22 cellular contexts compared by ENCODE assay signal in the genomic region with DNA sequence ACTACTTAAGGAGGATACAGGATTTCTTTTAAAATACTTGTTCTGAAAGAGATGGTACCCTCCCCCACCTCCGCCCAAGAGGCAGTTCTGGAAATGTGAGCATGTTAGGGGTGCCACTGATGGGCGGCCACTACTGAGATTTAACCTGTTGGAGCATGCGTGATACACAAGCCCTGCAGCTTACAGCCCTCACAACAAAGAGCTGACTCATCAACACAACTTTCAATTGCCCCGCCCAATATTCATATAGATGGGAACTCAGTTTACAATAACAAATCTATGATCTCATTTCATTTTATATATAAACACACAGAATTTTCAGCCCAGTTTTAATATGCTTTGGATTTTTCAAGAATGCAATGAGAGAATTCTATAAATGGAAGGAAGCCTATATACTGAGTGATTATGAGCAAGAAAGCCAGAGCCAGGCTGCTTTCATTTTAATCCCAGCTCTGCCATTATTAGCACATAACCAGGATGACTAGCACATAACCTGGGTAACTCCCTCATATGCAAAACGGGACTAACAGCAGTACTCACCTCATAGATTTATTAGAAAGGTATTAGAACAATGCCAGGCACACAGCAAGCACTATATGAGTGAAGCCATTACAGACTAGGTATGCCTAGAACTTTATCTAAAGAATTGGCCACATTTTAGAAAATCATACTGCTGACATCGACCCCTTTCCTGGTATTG. TPM values are rescaled to one million over a fixed set of nuclear protein-coding genes. Genes with fewer than 3 reads are reported as not detected.
A peak's percentile ranks its signal among the peaks of the same experiment; 100 is the strongest.
DNase-seq lines count a peak whose midpoint lies in the region; ATAC-seq and TF ChIP-seq lines count a peak whose summit lies in the region.
"Had no signal": no experiment of that assay in that cellular context is flagged by ENCODE, and none has a peak within 500 bp of the region (broad histone marks: within the 10 kb centered on the region; RNA-seq: fewer than 3 reads in every experiment).

No MANE protein-coding gene starts in this region.

- BruUV-seq in PC-3 (replicated peaks; lab: Mats Ljungman, UMichigan), result no TSS peak
- BruUV-seq in OCI-LY7 (replicated peaks; lab: Mats Ljungman, UMichigan), result no TSS peak

- intact Hi-C loops in PC-3 (cut with micrococcal nuclease) (no loop called here), OCI-LY7 (cut with micrococcal nuclease; ENCODE audit: unreplicated experiment) (loop anchor here (10.0 kb wide), 1 partner anchor 247 kb away; no protein-coding TSS in a partner anchor)

- H3K4me1 ChIP-seq in PC-3 (ENCODE audit: insufficient read depth, low read length) (peaks cover 36% of the 10 kb centered on the region), smooth muscle cell (ENCODE audit: low read depth) (no peaks in the 10 kb centered on the region), OCI-LY7 (ENCODE audit: insufficient read depth, low read length, poor library complexity, severe bottlenecking) (no peaks in the 10 kb centered on the region)
- H3K4me1 ChIP-seq: SJCRH30 had no signal

- H3K9me2 ChIP-seq in PC-3 (replicated peaks; ENCODE audit: low read length) (no peaks in the 10 kb centered on the region), OCI-LY7 (ENCODE audit: insufficient read depth, low read length) (no peaks in the 10 kb centered on the region)

- H3K36me3 ChIP-seq in PC-3 (ENCODE audit: low read depth, low read length) (0 out of 2 replicates have a peak, but pooled peaks cover 2% of the 10 kb centered on the region), smooth muscle cell (ENCODE audit: low read depth) (no peaks in the 10 kb centered on the region), OCI-LY7 (ENCODE audit: insufficient read depth, low read length) (no peaks in the 10 kb centered on the region)

- CTCF ChIA-PET in PC-3 (lab: Charles Lee) (no interaction called here), OCI-LY7 (lab: Charles Lee; ENCODE audit: unreplicated experiment) (no interaction called here)

- no peaks in the 10 kb centered on the region for H4K20me1 ChIP-seq in PC-3 (ENCODE audit: low read length)
- no peaks in the 10 kb centered on the region for H4K20me1 ChIP-seq in smooth muscle cell (ENCODE audit: low read depth)
- H4K20me1 ChIP-seq in OCI-LY7 (ENCODE audit: insufficient read depth, low read length), result no peaks in the 10 kb centered on the region

- DNase-seq in activated CD4-positive, CD25-positive, alpha-beta regulatory T cell treated with anti-CD3 and anti-CD28 coated beads, Interleukin-2, amount 50 U/mL, for 72 hours, result no peak
- DNase-seq in PC-3, result peak; percentile 30
- no peak for DNase-seq in smooth muscle cell (lab: John Stamatoyannopoulos, UW; ENCODE audit: unreplicated experiment)
- DNase-seq in NCI-H2227 treated with DMSO at 0.1 percent for 48 hours (lab: John Stamatoyannopoulos, UW), result no peak
- no peak for DNase-seq in OCI-LY7 (ENCODE audit: low spot score)
- no peak for DNase-seq in DMS53 treated with DMSO at 0.1 percent for 48 hours (lab: John Stamatoyannopoulos, UW; ENCODE audit: unreplicated experiment)
- DNase-seq: 8988T, COR-L47, DMS 273 treated with DMSO at 0.1 percent for 48 hours, GF-D8, HCEC 1CT, MG63, NCI-H1048, NCI-H146, NCI-H2081, NCI-H510A treated with DMSO at 0.1 percent for 48 hours, PC-9, SJCRH30 had no signal

- H3K79me2 ChIP-seq in PC-3 (ENCODE audit: low read length) (no peaks in the 10 kb centered on the region), smooth muscle cell (ENCODE audit: low read depth) (no peaks in the 10 kb centered on the region), OCI-LY7 (ENCODE audit: insufficient read depth, low read depth, low read length) (no peaks in the 10 kb centered on the region)

- H3K9me3 ChIP-seq in PC-3 (ENCODE audit: low read length), result no peaks in the 10 kb centered on the region
- H3K9me3 ChIP-seq in smooth muscle cell (replicated peaks; ENCODE audit: low read depth), result no peaks in the 10 kb centered on the region
- no peaks in the 10 kb centered on the region for H3K9me3 ChIP-seq in OCI-LY7 (ENCODE audit: low read length)
- H3K9me3 ChIP-seq: MG63, SJCRH30 had no signal

- no peak overlapping the region for H3K4me3 ChIP-seq in PC-3 (ENCODE audit: low read length)
- H3K4me3 ChIP-seq in smooth muscle cell, result no peak overlapping the region
- H3K4me3 ChIP-seq in OCI-LY7 (ENCODE audit: low read depth, low read length, poor library complexity, severe bottlenecking), result no peak overlapping the region
- H3K4me3 ChIP-seq: GM23338, MG63, PC-9, SJCRH30 had no signal

- H3K9ac ChIP-seq in PC-3 (ENCODE audit: low read length), result no peak overlapping the region
- H3K9ac ChIP-seq in smooth muscle cell (ENCODE audit: low read depth), result no peak overlapping the region

- H3F3A ChIP-seq in PC-3 (ENCODE audit: low read length, unreplicated experiment), result no peaks in the 10 kb centered on the region
- H3F3A ChIP-seq in smooth muscle cell (ENCODE audit: low read depth), result peaks cover 19% of the 10 kb centered on the region

- 90% methylated on average over 6 of the region's 6 CpGs for WGBS in smooth muscle cell (ENCODE audit: low lambda C conversion rate)

- H3K4me2 ChIP-seq in PC-3 (ENCODE audit: low read length), result no peak overlapping the region
- peak overlapping the region; percentile 26 for H3K4me2 ChIP-seq in smooth muscle cell
- no peak overlapping the region for H3K4me2 ChIP-seq in OCI-LY7 (ENCODE audit: low read length)
- H3K4me2 ChIP-seq: GM23338, PC-9 had no signal

- H2AFZ ChIP-seq in PC-3 (ENCODE audit: low read length) (no peak overlapping the region), smooth muscle cell (ENCODE audit: low read depth) (no peak overlapping the region), OCI-LY7 (ENCODE audit: low read length) (no peak overlapping the region)
- H2AFZ ChIP-seq: GM23338, PC-9 had no signal

- H3K27me3 ChIP-seq in PC-3 (ENCODE audit: low read length) (no peaks in the 10 kb centered on the region), smooth muscle cell (ENCODE audit: low read depth) (no peaks in the 10 kb centered on the region)
- H3K27me3 ChIP-seq: MG63, SJCRH30 had no signal

- ATAC-seq in activated CD4-positive, CD25-positive, alpha-beta regulatory T cell treated with anti-CD3 and anti-CD28 coated beads, Interleukin-2, amount 50 U/mL, for 24 hours, result peak; percentile 32 to 49
- ATAC-seq in PC-3 (no peak), esophagus mucosa (peak; percentile 95)
- ATAC-seq: GM23338 had no signal

- POLR2A ChIA-PET in PC-3 (lab: Charles Lee; ENCODE audit: unreplicated experiment), result no interaction called here
- POLR2A ChIA-PET in OCI-LY7 (lab: Charles Lee), result interaction anchor here (2.0 kb wide), 1 partner anchor 10 kb away, joined by 4 read pairs; no protein-coding TSS in a partner anchor

- H3K27ac ChIP-seq in PC-3 (ENCODE audit: low read length) (no peak overlapping the region), smooth muscle cell (ENCODE audit: low read depth) (no peak overlapping the region), OCI-LY7 (ENCODE audit: low read depth, low read length, poor library complexity, severe bottlenecking) (no peak overlapping the region)
- H3K27ac ChIP-seq: PC-9, SJCRH30 had no signal

- TF ChIP-seq CTCF in PC-3 (conservative IDR thresholded peaks at IDR 0.05; ENCODE audit: low read depth, low read length), result no peak
- TF ChIP-seq CTCF in smooth muscle cell (IDR thresholded peaks at IDR 0.05; ENCODE audit: borderline replicate concordance, insufficient read depth, poor library complexity, severe bottlenecking), result no peak
- TF ChIP-seq CTCF in OCI-LY7 (conservative IDR thresholded peaks at IDR 0.05; ENCODE audit: low read length), result no peak

RNA-seq across cellular contexts. Expression of a gene that starts 45.6 kb away (rescaled TPM):
- total RNA-seq in PC-3 (2014; rRNA removed), result 0.12 and 0.29 TPM in 2 replicates
- total RNA-seq in esophagus mucosa, result 1.8 TPM
- total RNA-seq in smooth muscle cell, result 0.04 TPM in 1 of 2 replicates, not detected in the other
- not detected in 2 replicates for polyA plus RNA-seq in smooth muscle cell
- total RNA-seq in OCI-LY7 (2014; rRNA removed; shearing (Covaris generic)), result not detected in 2 replicates
- total RNA-seq in OCI-LY7 (2022), result not detected in 2 replicates
- total RNA-seq: Daoy had no signal
